3 cellular contexts compared by ENCODE assay signal in the genomic region with DNA sequence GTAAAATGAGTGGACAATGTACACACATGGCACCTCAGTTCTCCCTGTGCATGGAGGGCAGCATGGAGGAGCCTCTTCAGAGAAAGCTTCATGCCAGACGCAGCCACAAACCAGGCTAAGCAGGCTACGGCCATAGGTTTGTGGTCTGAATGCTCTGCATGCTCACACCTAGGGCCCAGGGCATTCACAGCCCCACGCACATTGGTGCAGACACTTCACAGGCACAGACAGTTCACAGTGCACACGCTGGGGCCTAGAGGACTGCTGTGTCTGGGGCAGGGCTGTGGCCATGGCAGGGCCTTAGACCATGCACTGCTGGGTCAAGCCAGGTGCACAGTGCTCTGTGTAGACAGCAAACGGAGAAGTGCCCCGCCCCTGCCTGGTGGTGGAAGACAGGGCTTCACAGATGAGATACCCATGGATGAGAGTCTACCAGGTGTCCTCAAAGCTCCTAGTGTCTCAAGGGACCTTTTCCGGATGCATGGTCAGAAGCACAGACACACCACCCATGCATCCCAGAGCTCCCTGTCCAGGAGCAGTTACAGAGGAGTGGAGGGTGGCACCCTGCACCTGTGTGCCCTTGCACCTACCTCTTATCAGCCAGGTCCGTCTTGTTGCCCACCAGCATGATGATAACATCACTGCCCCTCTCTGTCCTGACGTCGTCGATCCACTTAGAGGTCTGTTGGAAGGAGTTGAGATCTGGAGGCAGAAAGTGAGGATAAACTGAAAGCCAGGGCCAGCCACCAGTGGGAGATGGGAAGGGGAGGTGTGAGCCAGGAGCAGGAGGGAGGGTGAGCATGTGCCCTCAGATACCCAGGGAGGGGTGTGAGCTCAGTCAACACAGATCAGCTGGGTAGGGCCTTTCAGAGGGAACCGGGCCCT.
TF ChIP-seq lines count a peak whose summit lies in the region.

No MANE protein-coding gene starts in this region.

TF ChIP-seq in GM12878, 131 proteins besides CTCF, POLR2A, EP300 and RAD21:
- no peak for TF ChIP-seq IKZF2 (IDR thresholded peaks at IDR 0.05)

TF ChIP-seq in HepG2, 621 proteins besides CTCF, POLR2A, EP300 and RAD21:
- no peak for TF ChIP-seq ZFP41 (CRISPR knock-in tag; IDR thresholded peaks at IDR 0.05; ENCODE audit: borderline replicate concordance)
- no peak for TF ChIP-seq KDM5A (IDR thresholded peaks at IDR 0.05; ENCODE audit: borderline replicate concordance, low read length)
- TF ChIP-seq TP53 (CRISPR knock-in tag; conservative IDR thresholded peaks at IDR 0.05) = no peak
- no peak for TF ChIP-seq ZNF577 (CRISPR knock-in tag; IDR thresholded peaks at IDR 0.05; ENCODE audit: borderline replicate concordance, low read depth)
- TF ChIP-seq ZNF501 (CRISPR knock-in tag; IDR thresholded peaks at IDR 0.05) = no peak
- no peak for TF ChIP-seq ZNF451 (CRISPR knock-in tag; IDR thresholded peaks at IDR 0.05)
- no peak for TF ChIP-seq ZNF644 (CRISPR knock-in tag; IDR thresholded peaks at IDR 0.05; ENCODE audit: low read depth)
- no peak for TF ChIP-seq ZEB1 (IDR thresholded peaks at IDR 0.05; ENCODE audit: insufficient replicate concordance, low read depth)
- TF ChIP-seq PCBP1 (IDR thresholded peaks at IDR 0.05; ENCODE audit: borderline replicate concordance, low read depth, low read length) = no peak
- TF ChIP-seq RORA (CRISPR knock-in tag; IDR thresholded peaks at IDR 0.05) = no peak
- TF ChIP-seq ZNF703 (CRISPR knock-in tag; IDR thresholded peaks at IDR 0.05; ENCODE audit: borderline replicate concordance) = no peak
- TF ChIP-seq ZFP36L2 (CRISPR knock-in tag; IDR thresholded peaks at IDR 0.05) = no peak

TF ChIP-seq in SK-N-SH, 30 proteins besides CTCF, POLR2A, EP300 and RAD21:
- TF ChIP-seq NFIC (IDR thresholded peaks at IDR 0.05; ENCODE audit: borderline replicate concordance) = no peak
- TF ChIP-seq FOSL2 (IDR thresholded peaks at IDR 0.05; ENCODE audit: borderline replicate concordance, low read depth) = no peak
- no peak for TF ChIP-seq GATA2 (CRISPR knock-in tag; IDR thresholded peaks at IDR 0.05)
- TF ChIP-seq MEF2A (IDR thresholded peaks at IDR 0.05; ENCODE audit: borderline replicate concordance, low read depth) = no peak
- TF ChIP-seq TEAD4 (IDR thresholded peaks at IDR 0.05; ENCODE audit: borderline replicate concordance, insufficient read depth) = no peak
- TF ChIP-seq, protein P1, sequence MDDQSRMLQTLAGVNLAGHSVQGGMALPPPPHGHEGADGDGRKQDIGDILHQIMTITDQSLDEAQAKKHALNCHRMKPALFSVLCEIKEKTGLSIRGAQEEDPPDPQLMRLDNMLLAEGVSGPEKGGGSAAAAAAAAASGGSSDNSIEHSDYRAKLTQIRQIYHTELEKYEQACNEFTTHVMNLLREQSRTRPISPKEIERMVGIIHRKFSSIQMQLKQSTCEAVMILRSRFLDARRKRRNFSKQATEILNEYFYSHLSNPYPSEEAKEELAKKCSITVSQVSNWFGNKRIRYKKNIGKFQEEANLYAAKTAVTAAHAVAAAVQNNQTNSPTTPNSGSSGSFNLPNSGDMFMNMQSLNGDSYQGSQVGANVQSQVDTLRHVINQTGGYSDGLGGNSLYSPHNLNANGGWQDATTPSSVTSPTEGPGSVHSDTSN (IDR thresholded peaks at IDR 0.05) = no peak
- TF ChIP-seq, protein P2, sequence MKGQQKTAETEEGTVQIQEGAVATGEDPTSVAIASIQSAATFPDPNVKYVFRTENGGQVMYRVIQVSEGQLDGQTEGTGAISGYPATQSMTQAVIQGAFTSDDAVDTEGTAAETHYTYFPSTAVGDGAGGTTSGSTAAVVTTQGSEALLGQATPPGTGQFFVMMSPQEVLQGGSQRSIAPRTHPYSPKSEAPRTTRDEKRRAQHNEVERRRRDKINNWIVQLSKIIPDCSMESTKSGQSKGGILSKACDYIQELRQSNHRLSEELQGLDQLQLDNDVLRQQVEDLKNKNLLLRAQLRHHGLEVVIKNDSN (IDR thresholded peaks at IDR 0.05; ENCODE audit: borderline replicate concordance, low read depth) = no peak
- TF ChIP-seq, protein P3, sequence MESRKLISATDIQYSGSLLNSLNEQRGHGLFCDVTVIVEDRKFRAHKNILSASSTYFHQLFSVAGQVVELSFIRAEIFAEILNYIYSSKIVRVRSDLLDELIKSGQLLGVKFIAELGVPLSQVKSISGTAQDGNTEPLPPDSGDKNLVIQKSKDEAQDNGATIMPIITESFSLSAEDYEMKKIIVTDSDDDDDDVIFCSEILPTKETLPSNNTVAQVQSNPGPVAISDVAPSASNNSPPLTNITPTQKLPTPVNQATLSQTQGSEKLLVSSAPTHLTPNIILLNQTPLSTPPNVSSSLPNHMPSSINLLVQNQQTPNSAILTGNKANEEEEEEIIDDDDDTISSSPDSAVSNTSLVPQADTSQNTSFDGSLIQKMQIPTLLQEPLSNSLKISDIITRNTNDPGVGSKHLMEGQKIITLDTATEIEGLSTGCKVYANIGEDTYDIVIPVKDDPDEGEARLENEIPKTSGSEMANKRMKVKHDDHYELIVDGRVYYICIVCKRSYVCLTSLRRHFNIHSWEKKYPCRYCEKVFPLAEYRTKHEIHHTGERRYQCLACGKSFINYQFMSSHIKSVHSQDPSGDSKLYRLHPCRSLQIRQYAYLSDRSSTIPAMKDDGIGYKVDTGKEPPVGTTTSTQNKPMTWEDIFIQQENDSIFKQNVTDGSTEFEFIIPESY (IDR thresholded peaks at IDR 0.05; ENCODE audit: borderline replicate concordance, low read depth) = no peak
- no peak for TF ChIP-seq CHD2 (IDR thresholded peaks at IDR 0.05; ENCODE audit: low read length, partially characterized antibody)
- no peak for TF ChIP-seq YY1 (IDR thresholded peaks at IDR 0.05; ENCODE audit: low read depth)
- no peak for TF ChIP-seq GABPA (IDR thresholded peaks at IDR 0.05; ENCODE audit: low read depth)
- no peak for TF ChIP-seq POLR2AphosphoS5 (IDR thresholded peaks at IDR 0.05; ENCODE audit: low read depth, low read length)
- no peak for TF ChIP-seq JUND (IDR thresholded peaks at IDR 0.05)
- no peak for TF ChIP-seq NRF1 (IDR thresholded peaks at IDR 0.05; ENCODE audit: low read depth, low read length)
TF ChIP-seq in SK-N-SH: peak in this region for 0.
